In genomic region chr2:237955640-237956401, GRCh38 we compare ENCODE assay signal across 10 cellular contexts. TPM values are rescaled to one million over a fixed set of nuclear protein-coding genes. Genes with fewer than 3 reads are reported as not detected.
DNase-seq lines count a peak whose midpoint lies in the region; ATAC-seq, FAIRE-seq and TF ChIP-seq lines count a peak whose summit lies in the region.
"Had no signal": no experiment of that assay in that cellular context is flagged by ENCODE, and none has a peak within 500 bp of the region (broad histone marks: within the 10 kb centered on the region; RNA-seq: fewer than 3 reads in every experiment).

No MANE protein-coding gene starts in this region.

- H3K27ac Mint-ChIP-seq in activated CD8-positive, alpha-beta memory T cell treated with anti-CD3 and anti-CD28 coated beads, Interleukin-2, amount 10 ng/mL, durations not matched to agents 7 days and 5 days = no peak overlapping the region
- no peak overlapping the region for H3K27ac Mint-ChIP-seq in immature natural killer cell

- DNase-seq in activated CD8-positive, alpha-beta memory T cell treated with anti-CD3 and anti-CD28 coated beads, Interleukin-2, amount 10 ng/mL, durations not matched to agents 7 days and 5 days = no peak
- DNase-seq in activated CD8-positive, alpha-beta memory T cell treated with anti-CD3 and anti-CD28 coated beads for 24 hours = no peak
- DNase-seq in bronchial epithelial cell (ENCODE audit: low read depth) (no peak), immature natural killer cell (peak in 2 of 3 donors; percentile 34 to 36), stomach (no peak), NCI-H748 (lab: John Stamatoyannopoulos, UW; ENCODE audit: unreplicated experiment) (no peak), Kasumi-1 (lab: John Stamatoyannopoulos, UW) (no peak)
- no peak for DNase-seq in activated CD4-positive, alpha-beta T cell treated with anti-CD3 and anti-CD28 coated beads for 48 hours
- DNase-seq: right lobe of liver had no signal

- CTCF ChIA-PET in activated CD8-positive, alpha-beta memory T cell treated with anti-CD3 and anti-CD28 coated beads, Interleukin-2, amount 10 ng/mL, durations not matched to agents 7 days and 5 days (lab: Charles Lee) = interaction anchor here (0.8 to 1.5 kb wide), 2 partner anchors 14 to 27 kb away, joined by 3 to 4 read pairs; no protein-coding TSS in a partner anchor

- H3K4me3 ChIP-seq in bronchial epithelial cell (ENCODE audit: low read depth, low read length) (peak overlapping the region; percentile 15), stomach (peak overlapping the region; percentile 11 to 38 (median 20))
- H3K4me3 ChIP-seq: right lobe of liver had no signal

- H3K27ac ChIP-seq in stomach = no peak overlapping the region
- H3K27ac ChIP-seq: right lobe of liver had no signal

- no peaks in the 10 kb centered on the region for H3K4me1 Mint-ChIP-seq in activated CD8-positive, alpha-beta memory T cell treated with anti-CD3 and anti-CD28 coated beads, Interleukin-2, amount 10 ng/mL, durations not matched to agents 7 days and 5 days
- peaks cover 12 to 13% of the 10 kb centered on the region in 2 donors for H3K4me1 Mint-ChIP-seq in immature natural killer cell

- no peaks in the 10 kb centered on the region for H3K9me3 Mint-ChIP-seq in activated CD8-positive, alpha-beta memory T cell treated with anti-CD3 and anti-CD28 coated beads, Interleukin-2, amount 10 ng/mL, durations not matched to agents 7 days and 5 days (ENCODE audit: low read depth)
- H3K9me3 Mint-ChIP-seq in immature natural killer cell = no peaks in the 10 kb centered on the region

- ATAC-seq in activated CD8-positive, alpha-beta memory T cell treated with anti-CD3 and anti-CD28 coated beads, Interleukin-2, amount 10 ng/mL, durations not matched to agents 7 days and 5 days = peak; percentile 16

- no peak for TF ChIP-seq CTCF in bronchial epithelial cell (IDR thresholded peaks at IDR 0.05; ENCODE audit: insufficient read depth, low read length, severe bottlenecking)
- no peak for TF ChIP-seq CTCF in stomach (IDR thresholded peaks at IDR 0.05)

- peaks cover 2% of the 10 kb centered on the region for H3K27me3 ChIP-seq in bronchial epithelial cell (ENCODE audit: control insufficient read depth, insufficient read depth, low read length)
- peaks cover 5 to 42% (median 16%) of the 10 kb centered on the region in 3 donors for H3K27me3 ChIP-seq in stomach
- H3K27me3 ChIP-seq: right lobe of liver had no signal

- H3K9me3 ChIP-seq in stomach = no peaks in the 10 kb centered on the region
- H3K9me3 ChIP-seq: right lobe of liver had no signal

- no peaks in the 10 kb centered on the region for H3K36me3 Mint-ChIP-seq in activated CD8-positive, alpha-beta memory T cell treated with anti-CD3 and anti-CD28 coated beads, Interleukin-2, amount 10 ng/mL, durations not matched to agents 7 days and 5 days
- H3K36me3 Mint-ChIP-seq in immature natural killer cell = no peaks in the 10 kb centered on the region

- TF ChIP-seq EP300 in stomach (IDR thresholded peaks at IDR 0.05) = no peak

- H3K27me3 Mint-ChIP-seq in activated CD8-positive, alpha-beta memory T cell treated with anti-CD3 and anti-CD28 coated beads, Interleukin-2, amount 10 ng/mL, durations not matched to agents 7 days and 5 days = peaks cover 29% of the 10 kb centered on the region
- H3K27me3 Mint-ChIP-seq in immature natural killer cell (ENCODE audit: low read depth in 3 of 3) = peaks cover 0 to 6% (median 3%) of the 10 kb centered on the region in 3 donors

- no peak overlapping the region for H3K4me3 Mint-ChIP-seq in activated CD8-positive, alpha-beta memory T cell treated with anti-CD3 and anti-CD28 coated beads, Interleukin-2, amount 10 ng/mL, durations not matched to agents 7 days and 5 days
- H3K4me3 Mint-ChIP-seq in immature natural killer cell = peak overlapping the region in 2 of 5 donors; percentile 29 to 36

- H3K36me3 ChIP-seq in bronchial epithelial cell (ENCODE audit: control insufficient read depth, insufficient read depth, low read length) (no peaks in the 10 kb centered on the region), stomach (no peaks in the 10 kb centered on the region)
- H3K36me3 ChIP-seq: right lobe of liver had no signal

- intact Hi-C loops in stomach (cut with DNase I; ENCODE audit: low total_unique reads) = no loop called here

- TF ChIP-seq POLR2A in stomach (IDR thresholded peaks at IDR 0.05) = no peak

- H3K4me1 ChIP-seq in stomach = peaks cover 8 to 13% (median 10%) of the 10 kb centered on the region in 4 donors

- 10 to 13% (median 11%) methylated on average over 8 to 64 of the region's 64 CpGs for WGBS in stomach, 5 donors

- no peak for FAIRE-seq in bronchial epithelial cell (lab: Jason Lieb, UNC)
- FAIRE-seq: GM12891 had no signal

RNA-seq across cellular contexts. Expression of gene UBE2F, which starts 11.0 kb away (rescaled TPM):
- total RNA-seq in activated CD8-positive, alpha-beta memory T cell treated with anti-CD3 and anti-CD28 coated beads, Interleukin-2, amount 10 ng/mL, durations not matched to agents 7 days and 5 days = 10 to 100 TPM; 22.1 to 44.1 TPM
- total RNA-seq in bronchial epithelial cell (64.0 and 74.4 TPM in 2 replicates), stomach (10 to 100 TPM in 3 of 5 donors, 1 to 10 TPM in 1, not detected in 1; 6.4 to 87.0 (median 28.8) TPM)
- polyA plus RNA-seq in immature natural killer cell (100 to 1,000 TPM; 274 to 339 (median 323) TPM), stomach (10 to 100 TPM; 44.9 to 63.1 (median 60.2) TPM)

Comparison
In these comparisons a context has a peak if more than half of its experiments do, and no peak if none do; other contexts are left out.
1. DNase-seq: peak in immature natural killer cell (2 of 3); none in activated CD8-positive, alpha-beta memory T cell treated with anti-CD3 and anti-CD28 coated beads, Interleukin-2, amount 10 ng/mL, durations not matched to agents 7 days and 5 days (single experiment), activated CD8-positive, alpha-beta memory T cell treated with anti-CD3 and anti-CD28 coated beads for 24 hours (single experiment), bronchial epithelial cell (single experiment), stomach (single experiment), NCI-H748 (single experiment), Kasumi-1 (0 of 2) and activated CD4-positive, alpha-beta T cell treated with anti-CD3 and anti-CD28 coated beads for 48 hours (single experiment).